Comparison of ENCODE assay signal across 7 cellular contexts in the genomic region with DNA sequence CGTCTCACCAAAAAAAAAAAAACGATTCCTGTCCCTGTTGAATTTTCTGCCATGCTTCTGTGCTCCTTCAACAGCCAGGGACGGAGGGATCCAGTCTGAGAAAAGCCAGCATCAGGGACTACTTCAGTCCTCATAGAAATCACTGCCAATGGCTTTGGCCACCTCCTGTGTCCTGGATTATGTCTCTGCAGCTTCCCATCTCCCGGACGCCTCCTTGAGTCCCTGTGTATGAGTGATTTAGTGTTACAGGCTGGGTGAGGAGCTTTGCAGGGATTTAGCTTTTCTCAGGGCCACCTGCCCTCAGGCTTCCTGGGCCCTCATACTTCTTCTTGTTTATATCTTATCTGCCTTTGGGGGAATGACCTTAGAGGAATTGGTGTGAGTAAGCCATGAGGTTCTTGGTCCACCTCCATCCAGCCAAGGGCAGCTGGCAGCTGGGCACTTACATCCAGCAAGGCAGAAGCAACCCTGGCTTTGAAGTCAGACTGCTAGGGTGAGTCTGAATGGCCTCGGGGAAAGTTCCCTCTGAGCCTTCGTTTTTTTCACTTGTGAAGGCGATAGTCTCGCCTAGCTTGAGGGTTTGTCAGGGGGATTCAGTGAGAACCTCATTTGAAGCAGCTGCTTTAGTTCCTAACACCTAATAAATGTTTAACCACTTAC.
A peak's percentile ranks its signal among the peaks of the same experiment; 100 is the strongest.
DNase-seq lines count a peak whose midpoint lies in the region; ATAC-seq, FAIRE-seq and TF ChIP-seq lines count a peak whose summit lies in the region.
"Not testable (repeated sequence)": the region's sequence is repeated elsewhere in the genome, so short reads cannot be mapped to it uniquely, and the experiment has no call there.

No MANE protein-coding gene starts in this region.

- CTCF ChIA-PET in endothelial cell of umbilical vein (lab: Charles Lee) = not testable (repeated sequence)

- H2AFZ ChIP-seq in endothelial cell of umbilical vein (ENCODE audit: low read depth, low read length) = not testable (repeated sequence)

- H3K9me1 ChIP-seq in endothelial cell of umbilical vein (replicated peaks; ENCODE audit: control insufficient read depth, extremely low read depth, insufficient read depth, low read length) = not testable (repeated sequence)

- H3K36me3 Mint-ChIP-seq in IgD-negative memory B cell, naive B cell: not testable (repeated sequence)

- not testable (repeated sequence) for TF ChIP-seq POLR2A in endothelial cell of umbilical vein (IDR thresholded peaks at IDR 0.05; ENCODE audit: low read depth, low read length)

- H3K36me3 ChIP-seq in BLaER1; endothelial cell of umbilical vein (ENCODE audit: control insufficient read depth in 2 of 2, extremely low read depth in 1 of 2, insufficient read depth in 2 of 2, low read length in 2 of 2): not testable (repeated sequence)

- ATAC-seq in naive B cell (ENCODE audit: low read depth in 2 of 2) = not testable (repeated sequence)

- H3K27ac ChIP-seq in BLaER1; endothelial cell of umbilical vein (ENCODE audit: insufficient read depth, low read depth, low read length): not testable (repeated sequence)

- H3K9ac ChIP-seq in BLaER1; endothelial cell of umbilical vein (replicated peaks; ENCODE audit: extremely low read depth, insufficient read depth, low read length): not testable (repeated sequence)

- H3K27ac Mint-ChIP-seq in IgD-negative memory B cell (peak overlapping the region; percentile 71 to 87 (median 82)), naive B cell (peak overlapping the region; percentile 92 to 99 (median 98))

- not testable (repeated sequence) for TF ChIP-seq CTCF in endothelial cell of umbilical vein (IDR thresholded peaks at IDR 0.05; ENCODE audit: extremely low read depth in 1 of 2, insufficient read depth in 1 of 2, low read depth in 1 of 2, low read length in 2 of 2)

- POLR2A ChIA-PET in endothelial cell of umbilical vein (lab: Charles Lee) = not testable (repeated sequence)

- H3K4me2 ChIP-seq in BLaER1 = peak overlapping the region; percentile 73
- not testable (repeated sequence) for H3K4me2 ChIP-seq in endothelial cell of umbilical vein (ENCODE audit: insufficient read depth, low read length)

- H4K20me1 ChIP-seq in BLaER1; endothelial cell of umbilical vein (replicated peaks; ENCODE audit: control insufficient read depth, extremely low read depth, insufficient read depth, low read length): not testable (repeated sequence)

- peaks cover 54% of the 10 kb centered on the region for H3K4me1 ChIP-seq in BLaER1
- H3K4me1 ChIP-seq in endothelial cell of umbilical vein (ENCODE audit: control insufficient read depth, extremely low read depth, insufficient read depth, low read length) = not testable (repeated sequence)

- dilution Hi-C loops in endothelial cell of umbilical vein (cut with MboI; ENCODE audit: extremely low pct_ligation_motif_present, low sequenced_read_pairs) = not testable (repeated sequence)

- not testable (repeated sequence) for BruUV-seq in endothelial cell of umbilical vein (replicated peaks; lab: Mats Ljungman, UMichigan)

- H3K4me3 Mint-ChIP-seq in IgD-negative memory B cell (peak overlapping the region in 3 of 4 donors; percentile 28 to 72 (median 69)), naive B cell (peak overlapping the region; percentile 49 to 85 (median 64))

- not testable (repeated sequence) for H3K27me3 Mint-ChIP-seq in IgD-negative memory B cell, naive B cell

- intact Hi-C loops in endothelial cell of umbilical vein (cut with micrococcal nuclease) = not testable (repeated sequence)

- not testable (repeated sequence) for H3K9me3 ChIP-seq in BLaER1; endothelial cell of umbilical vein (replicated peaks; ENCODE audit: control insufficient read depth, insufficient read depth, low read length)

- DNase-seq in EL (peak; percentile 38), NCI-H524 (lab: John Stamatoyannopoulos, UW) (peak; percentile 33 to 79), RPMI7951 (ENCODE audit: low read depth) (peak; percentile 77)
- DNase-seq in endothelial cell of umbilical vein (ENCODE audit: low read depth, low spot score); naive B cell: not testable (repeated sequence)

- peak; percentile 56 for FAIRE-seq in endothelial cell of umbilical vein (lab: Jason Lieb, UNC)

- not testable (repeated sequence) for H3K4me3 ChIP-seq in BLaER1; endothelial cell of umbilical vein (replicated peaks in 1 of 3; ENCODE audit: insufficient read depth in 1 of 3, low read depth in 1 of 3, low read length in 3 of 3)

- H3K9me3 Mint-ChIP-seq in IgD-negative memory B cell, naive B cell: not testable (repeated sequence)

- H3K27me3 ChIP-seq in BLaER1; endothelial cell of umbilical vein (ENCODE audit: control insufficient read depth in 2 of 2, insufficient read depth in 2 of 2, low read length in 2 of 2): not testable (repeated sequence)

- H3K79me2 ChIP-seq in endothelial cell of umbilical vein (ENCODE audit: control insufficient read depth, insufficient read depth, low read length) = not testable (repeated sequence)

- H3K4me1 Mint-ChIP-seq in IgD-negative memory B cell (peaks cover 33 to 44% (median 41%) of the 10 kb centered on the region in 3 donors), naive B cell (peaks cover 44 to 76% (median 60%) of the 10 kb centered on the region in 3 donors)
